In the genomic region with DNA sequence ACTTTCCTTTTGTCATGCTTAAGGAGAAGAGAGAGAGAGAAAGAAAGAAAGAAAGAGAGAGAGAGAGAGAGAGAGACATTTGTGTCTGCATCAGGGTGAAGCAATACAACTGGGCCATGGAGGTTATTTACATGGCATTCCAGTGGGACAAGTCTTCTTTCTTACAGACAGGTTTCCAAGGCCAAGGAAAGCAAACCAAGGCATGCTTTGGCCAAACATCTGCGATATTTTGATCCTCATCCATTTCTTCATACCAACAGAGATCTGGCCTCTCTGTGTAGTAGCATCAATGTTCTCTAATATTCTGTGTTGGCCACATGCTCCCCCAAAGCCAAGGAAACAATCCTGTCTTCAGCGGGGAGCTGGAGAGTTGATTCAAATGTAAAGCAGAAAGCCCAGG, we compare ENCODE assay signal across 23 cellular contexts.
"Had no signal": no experiment of that assay in that cellular context is flagged by ENCODE, and none has a peak within 500 bp of the region (broad histone marks: within the 10 kb centered on the region; RNA-seq: fewer than 3 reads in every experiment).

No MANE protein-coding gene starts in this region.

- H3K9ac ChIP-seq: parathyroid adenoma had no signal

- H3K27me3 ChIP-seq: esophagus squamous epithelium, tibial nerve had no signal

- H2AFZ ChIP-seq: parathyroid adenoma had no signal

- H3K9me3 ChIP-seq: esophagus squamous epithelium, lower lobe of right lung, neutrophil, tibial nerve had no signal

- DNase-seq: activated CD4-positive, alpha-beta T cell treated with anti-CD3 and anti-CD28 coated beads, Interleukin-2, amount 10 ng/mL, durations not matched to agents 24 days and 14 days; activated CD4-positive, CD25-positive, alpha-beta regulatory T cell; activated CD8-positive, alpha-beta T cell treated with anti-CD3 and anti-CD28 coated beads, Interleukin-2, amount 10 ng/mL, durations not matched to agents 7 days and 5 days; activated naive CD4-positive, alpha-beta T cell treated with Interleukin-2 at 50 U/mL for 16 hours; activated naive CD8-positive, alpha-beta T cell treated with anti-CD3 and anti-CD28 coated beads, Interleukin-2, amount 10 ng/mL, durations not matched to agents 7 days and 5 days; activated T-cell treated with anti-CD3 and anti-CD28 coated beads, Interleukin-2, amount 50 U/mL, for 24 hours; effector CD4-positive, alpha-beta T cell; esophagus squamous epithelium; foreskin melanocyte; glutamatergic neuron; hypothalamus; islet precursor cell; left colon; lower lobe of right lung; natural killer cell; stimulated activated CD4-positive, alpha-beta T cell treated with anti-CD3 and anti-CD28 coated beads, Interleukin-2, amount 100 ng/mL, for 24 hours; stimulated activated naive CD8-positive, alpha-beta T cell treated with anti-CD3 and anti-CD28 coated beads, Interleukin-15, Interleukin-2, amounts not matched to agents 100 U/mL and 50 U/mL, for 24 hours; T-helper 1 cell; T-helper 9 cell had no signal

- H3K27ac ChIP-seq: esophagus squamous epithelium, lower lobe of right lung, neutrophil, parathyroid adenoma had no signal

- H3K79me2 ChIP-seq: parathyroid adenoma had no signal

- H3K4me1 ChIP-seq: esophagus squamous epithelium, lower lobe of right lung, parathyroid adenoma had no signal

- H3K36me3 ChIP-seq: esophagus squamous epithelium, lower lobe of right lung, neutrophil, tibial nerve had no signal

- H3K4me3 ChIP-seq: coronary artery, esophagus squamous epithelium, lower lobe of right lung, tibial nerve had no signal
